Comparison of ENCODE assay signal across 11 cellular contexts in the genomic region with DNA sequence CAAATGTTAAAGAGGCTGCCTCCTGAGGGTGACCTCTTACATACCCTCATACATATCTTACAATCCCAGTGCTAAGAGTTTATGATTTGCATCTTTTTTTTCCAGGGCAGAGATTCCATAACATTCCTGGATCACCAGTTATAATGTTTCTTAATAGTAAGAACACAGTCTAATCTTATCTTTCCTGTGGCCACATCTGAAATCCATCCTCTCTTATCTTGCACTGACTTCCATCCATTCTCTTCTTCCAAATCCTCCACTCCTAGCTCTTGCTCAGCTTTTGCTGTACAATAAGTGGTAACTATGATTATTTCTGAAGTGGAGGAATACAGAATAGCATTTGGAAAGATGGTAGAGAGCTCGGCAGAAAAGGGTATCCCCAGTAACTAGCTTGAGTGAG. TPM values are rescaled to one million over a fixed set of nuclear protein-coding genes. Genes with fewer than 3 reads are reported as not detected.
"Had no signal": no experiment of that assay in that cellular context is flagged by ENCODE, and none has a peak within 500 bp of the region (broad histone marks: within the 10 kb centered on the region; RNA-seq: fewer than 3 reads in every experiment).

No MANE protein-coding gene starts in this region.

- FAIRE-seq: HepG2 had no signal

- ATAC-seq: HCT116, HepG2 had no signal

- H3K4me3 ChIP-seq: GM23248, HAP-1 had no signal

- H3K4me3 Mint-ChIP-seq: HFFc6, IgD-negative memory B cell had no signal

- H3K9ac ChIP-seq: GM23248, KMS-11 had no signal

- H3K27ac ChIP-seq: GM23248, HL-60, KMS-11 had no signal

- H3K9me3 Mint-ChIP-seq: HFFc6, IgD-negative memory B cell had no signal

- H2AFZ ChIP-seq: GM23248 had no signal

- H3K4me1 ChIP-seq: HAP-1 had no signal

- H3K36me3 ChIP-seq: HAP-1 had no signal

- H3K27ac Mint-ChIP-seq: HFFc6 had no signal

- DNase-seq: GM23248, GOT3, H7, HFFc6, KBM-7 had no signal

- H3K9me3 ChIP-seq: HAP-1 had no signal

RNA-seq across cellular contexts. Expression of gene CISTR, which starts 30.8 kb away (rescaled TPM):
- polyA plus RNA-seq: GM23248, HepG2, IgD-negative memory B cell had no signal
